ENCODE assay signal across 11 cellular contexts in the genomic region with DNA sequence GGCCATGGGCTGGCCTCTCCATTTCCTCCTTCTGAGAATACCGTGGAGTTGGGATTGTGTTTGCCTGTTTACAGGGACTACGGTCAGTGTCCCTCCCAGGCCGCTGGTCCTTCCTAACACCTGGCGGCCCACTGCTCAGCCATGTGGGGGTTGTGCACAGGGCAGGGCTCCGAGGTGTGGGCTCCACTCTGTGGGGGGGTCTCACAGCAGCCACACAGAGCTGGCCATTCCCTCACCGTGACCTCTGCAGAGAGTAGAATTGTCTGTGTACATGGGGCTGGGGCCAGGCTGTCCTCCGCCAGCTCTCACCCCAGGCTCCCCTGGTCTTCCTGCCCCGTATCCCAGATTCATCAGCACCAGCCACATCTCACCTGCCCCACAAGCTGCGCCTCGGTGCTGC.
DNase-seq lines count a peak whose midpoint lies in the region; FAIRE-seq and TF ChIP-seq lines count a peak whose summit lies in the region.
"Had no signal": no experiment of that assay in that cellular context is flagged by ENCODE, and none has a peak within 500 bp of the region (broad histone marks: within the 10 kb centered on the region; RNA-seq: fewer than 3 reads in every experiment).

No MANE protein-coding gene starts in this region.

- H3K9ac ChIP-seq in BLaER1 treated with 17β-estradiol and CSF1 and Interleukin-3, amounts not matched to agents 10 nM and 100 nM = peak overlapping the region in 3 of 11 experiments; percentile 6 to 41 (median 15); a peak in 3 of 22 replicates
- no peak overlapping the region for H3K9ac ChIP-seq in H9 (ENCODE audit: extremely low read depth, insufficient read length, low read length)
- no peak overlapping the region for H3K9ac ChIP-seq in H1 (replicated peaks in 1 of 4; ENCODE audit: extremely low read depth in 1 of 4, low read depth in 3 of 4, low read length in 3 of 4)
- H3K9ac ChIP-seq in neuronal stem cell (ENCODE audit: low read depth, low read length, poor library complexity) = no peak overlapping the region

- H2AFZ ChIP-seq in H9 (ENCODE audit: low read length) (no peak overlapping the region), H1 (ENCODE audit: low read length) (no peak overlapping the region), neuronal stem cell (ENCODE audit: low read length) (no peak overlapping the region)

- H2BK12ac ChIP-seq in H9 (ENCODE audit: insufficient read length, low read depth, low read length) (no peak overlapping the region), H1 (ENCODE audit: low read depth, low read length) (peak overlapping the region; percentile 23; the same call in 1 of the 2 replicates), neuronal stem cell (ENCODE audit: low read length) (peak overlapping the region; percentile 2)

- WGBS in H9 (ENCODE audit: extremely low coverage, insufficient read length, low lambda C conversion rate) = no CpG with 5 or more reads among the region's 10 CpGs
- WGBS in H1 (ENCODE audit: extremely low coverage in 1 of 2, insufficient coverage in 1 of 2, insufficient read length in 1 of 2, insufficient replicate concordance in 2 of 2, low coverage in 1 of 2, low lambda C conversion rate in 2 of 2, missing lambda C conversion rate in 1 of 2), 2 experiments = 88% methylated on average over 10 of the region's 10 CpGs; no CpG with 5 or more reads in 1 of the 2 experiments
- no CpG with 5 or more reads among the region's 10 CpGs for WGBS in neuronal stem cell (ENCODE audit: extremely low coverage in 2 of 2, insufficient read length in 2 of 2, insufficient replicate concordance in 1 of 2), 2 donors
- 74 to 100% methylated on average over 3 to 10 of the region's 10 CpGs for WGBS in transverse colon (ENCODE audit: low coverage in 1 of 2), 2 donors

- intact Hi-C loops in transverse colon (cut with DNase I; ENCODE audit: low total_unique reads) = no loop called here

- FAIRE-seq in H1 (lab: Jason Lieb, UNC) = no peak
- FAIRE-seq: A204.1, H54 had no signal

- no peaks in the 10 kb centered on the region for H3K79me1 ChIP-seq in H9 (ENCODE audit: insufficient read depth, low read depth, low read length, poor library complexity, severe bottlenecking)
- H3K79me1 ChIP-seq in H1 (ENCODE audit: low read depth, low read length) = no peaks in the 10 kb centered on the region
- peaks cover 3% of the 10 kb centered on the region for H3K79me1 ChIP-seq in neuronal stem cell (ENCODE audit: low read depth, low read length)

- H2BK15ac ChIP-seq in H9 (ENCODE audit: low read depth, low read length) (no peak overlapping the region), H1 (ENCODE audit: low read length) (peak overlapping the region; percentile 81), neuronal stem cell (ENCODE audit: low read length) (peak overlapping the region; percentile 78)

- H3K9me3 Mint-ChIP-seq in H9 = peaks cover 8 to 15% of the 10 kb centered on the region in 2 experiments

- H3K27ac ChIP-seq in BLaER1 treated with 17β-estradiol and CSF1 and Interleukin-3, amounts not matched to agents 10 nM and 100 nM = peak overlapping the region in 2 of 11 experiments; percentile 11 to 13; a peak in 2 of 22 replicates
- no peak overlapping the region for H3K27ac ChIP-seq in H9 (ENCODE audit: insufficient read length, low read depth, low read length)
- no peak overlapping the region; the same call in 1 of the 2 replicates for H3K27ac ChIP-seq in H1 (ENCODE audit: low read depth, low read length)
- no peak overlapping the region for H3K27ac ChIP-seq in neuronal stem cell (replicated peaks; ENCODE audit: low read length)
- H3K27ac ChIP-seq in transverse colon = no peak overlapping the region

- no peak for TF ChIP-seq EP300 in H1 (IDR thresholded peaks at IDR 0.05; ENCODE audit: borderline replicate concordance in 1 of 2, low read depth in 2 of 2, low read length in 2 of 2)
- TF ChIP-seq EP300 in transverse colon (IDR thresholded peaks at IDR 0.05; ENCODE audit: low read depth) = no peak

- H3K4ac ChIP-seq in H9 (ENCODE audit: low read depth, low read length) (no peak overlapping the region), H1 (replicated peaks; ENCODE audit: insufficient read length, low read depth, low read length) (no peak overlapping the region), neuronal stem cell (ENCODE audit: low read length) (no peak overlapping the region)

- no peaks in the 10 kb centered on the region; the same call in none of the 2 replicates for H3K27me3 Mint-ChIP-seq in H9 (ENCODE audit: low read depth)

- H3K79me2 ChIP-seq in H9 (ENCODE audit: insufficient read depth, low read length) (no peaks in the 10 kb centered on the region), H1 (ENCODE audit: control insufficient read depth in 1 of 2, insufficient read depth in 2 of 2, low read length in 2 of 2) (no peaks in the 10 kb centered on the region)

- peak overlapping the region in 10 of 11 experiments; percentile 5 to 98 (median 84); a peak in 17 of 22 replicates for H3K4me2 ChIP-seq in BLaER1 treated with 17β-estradiol and CSF1 and Interleukin-3, amounts not matched to agents 10 nM and 100 nM
- no peak overlapping the region for H3K4me2 ChIP-seq in H9 (ENCODE audit: insufficient read depth, insufficient read length, low read length)
- no peak overlapping the region for H3K4me2 ChIP-seq in H1 (ENCODE audit: insufficient read depth in 1 of 2, low read depth in 2 of 2, low read length in 2 of 2)
- no peak overlapping the region for H3K4me2 ChIP-seq in neuronal stem cell (ENCODE audit: insufficient read depth, low read length, poor library complexity, severe bottlenecking)

- H3K27me3 ChIP-seq in BLaER1 treated with 17β-estradiol and CSF1 and Interleukin-3, amounts not matched to agents 10 nM and 100 nM = peaks cover 0 to 40% (median 0%) of the 10 kb centered on the region in 11 experiments; a peak in 6 of 22 replicates
- no peaks in the 10 kb centered on the region; the same call in 1 of the 2 replicates for H3K27me3 ChIP-seq in H9 (ENCODE audit: insufficient read depth, low read length)
- no peaks in the 10 kb centered on the region for H3K27me3 ChIP-seq in H1 (replicated peaks in 1 of 4; ENCODE audit: control insufficient read depth in 3 of 4, extremely low read depth in 1 of 4, insufficient read depth in 3 of 4, low read length in 3 of 4)
- H3K27me3 ChIP-seq in neuronal stem cell (ENCODE audit: control insufficient read depth in 3 of 3, insufficient read depth in 3 of 3, low read depth in 1 of 3, low read length in 3 of 3) = peaks cover 0 to 5% (median 0%) of the 10 kb centered on the region in 3 experiments
- no peaks in the 10 kb centered on the region for H3K27me3 ChIP-seq in transverse colon
- H3K27me3 ChIP-seq: BE2C had no signal

- CTCF ChIA-PET in H1 (lab: Charles Lee; ENCODE audit: partially characterized antibody) = interaction anchor here (0.8 to 1.0 kb wide), 2 partner anchors 120 to 320 kb away, joined by 3 to 4 read pairs; no protein-coding TSS in a partner anchor

- no peak for TF ChIP-seq RAD21 in H1 (IDR thresholded peaks at IDR 0.05 in 1 of 2, conservative IDR thresholded peaks at IDR 0.05 in 1 of 2; ENCODE audit: low read depth in 2 of 2, low read length in 2 of 2)

- no peak overlapping the region for H4K8ac ChIP-seq in H9 (replicated peaks; ENCODE audit: insufficient read length, low read depth, low read length)
- peak overlapping the region; percentile 65; the same call in 1 of the 2 replicates for H4K8ac ChIP-seq in H1 (ENCODE audit: extremely low read depth, insufficient read depth, low read length)
- H4K8ac ChIP-seq in neuronal stem cell (ENCODE audit: low read depth, low read length) = no peak overlapping the region

- peaks cover 12 to 25% of the 10 kb centered on the region in 2 experiments for H3K4me1 Mint-ChIP-seq in H9
- H3K4me1 Mint-ChIP-seq: CD8-positive, alpha-beta memory T cell had no signal

- peaks cover 5 to 14% (median 5%) of the 10 kb centered on the region in 3 experiments for H3K36me3 Mint-ChIP-seq in H9 (ENCODE audit: insufficient read depth in 1 of 3, low read depth in 3 of 3)
- H3K36me3 Mint-ChIP-seq: CD8-positive, alpha-beta memory T cell had no signal

- no peak overlapping the region for H3K56ac ChIP-seq in H9 (ENCODE audit: insufficient read length, low read depth, low read length)
- no peak overlapping the region for H3K56ac ChIP-seq in H1 (replicated peaks; ENCODE audit: insufficient read length, low read depth, low read length)

- H3K4me3 Mint-ChIP-seq in H9 = no peak overlapping the region
- H3K4me3 Mint-ChIP-seq: CD8-positive, alpha-beta memory T cell had no signal

- POLR2A ChIA-PET in H1 (lab: Charles Lee; ENCODE audit: partially characterized antibody) = no interaction called here

- H3K4me3 ChIP-seq in BLaER1 treated with 17β-estradiol and CSF1 and Interleukin-3, amounts not matched to agents 10 nM and 100 nM = no peak overlapping the region
- H3K4me3 ChIP-seq in H1 (ENCODE audit: extremely low read depth in 1 of 4, insufficient read depth in 2 of 4, low read depth in 3 of 4, low read length in 4 of 4) = no peak overlapping the region
- H3K4me3 ChIP-seq in neuronal stem cell (ENCODE audit: low read length in 2 of 2) = no peak overlapping the region
- H3K4me3 ChIP-seq in transverse colon = no peak overlapping the region

- no peaks in the 10 kb centered on the region for H3K36me3 ChIP-seq in BLaER1 treated with 17β-estradiol and CSF1 and Interleukin-3, amounts not matched to agents 10 nM and 100 nM
- no peaks in the 10 kb centered on the region for H3K36me3 ChIP-seq in H1 (ENCODE audit: control insufficient read depth in 2 of 4, insufficient read depth in 4 of 4, low read length in 3 of 4)
- H3K36me3 ChIP-seq in neuronal stem cell (replicated peaks in 1 of 2; ENCODE audit: control insufficient read depth in 2 of 2, insufficient read depth in 2 of 2, low read length in 2 of 2) = no peaks in the 10 kb centered on the region
- no peaks in the 10 kb centered on the region for H3K36me3 ChIP-seq in transverse colon
- H3K36me3 ChIP-seq: BE2C had no signal

- H4K91ac ChIP-seq in H9 (ENCODE audit: insufficient read length, low read depth, low read length) = no peak overlapping the region
- H4K91ac ChIP-seq in H1 (replicated peaks; ENCODE audit: insufficient read length, low read length) = peak overlapping the region; percentile 34
- H4K91ac ChIP-seq in neuronal stem cell (ENCODE audit: low read depth, low read length, poor library complexity) = no peak overlapping the region

- no peak for TF ChIP-seq CTCF in H9 (conservative IDR thresholded peaks at IDR 0.05)
- TF ChIP-seq CTCF in H1 (IDR thresholded peaks at IDR 0.05; ENCODE audit: control extremely low read depth in 1 of 3, insufficient read depth in 1 of 3, low read depth in 1 of 3, low read length in 3 of 3) = no peak
- TF ChIP-seq CTCF in transverse colon (IDR thresholded peaks at IDR 0.05) = no peak

- H3K9me3 ChIP-seq in BLaER1 treated with 17β-estradiol and CSF1 and Interleukin-3, amounts not matched to agents 10 nM and 100 nM (replicated peaks in 1 of 11) = peaks cover 0 to 11% (median 10%) of the 10 kb centered on the region in 11 experiments; a peak in 15 of 22 replicates
- peaks cover 2% of the 10 kb centered on the region for H3K9me3 ChIP-seq in H9 (ENCODE audit: control insufficient read depth, low read depth, low read length)
- peaks cover 7 to 11% of the 10 kb centered on the region in 2 experiments for H3K9me3 ChIP-seq in H1 (ENCODE audit: insufficient read depth in 2 of 2, low read depth in 1 of 2, low read length in 1 of 2)
- peaks cover 0 to 5% of the 10 kb centered on the region in 2 donors for H3K9me3 ChIP-seq in neuronal stem cell (replicated peaks in 1 of 2; ENCODE audit: control insufficient read depth in 2 of 2, insufficient read depth in 1 of 2, low read depth in 1 of 2, low read length in 2 of 2)
- H3K9me3 ChIP-seq in transverse colon = no peaks in the 10 kb centered on the region
- H3K9me3 ChIP-seq: BE2C had no signal

- TF ChIP-seq POLR2A in H1 (IDR thresholded peaks at IDR 0.05; ENCODE audit: control extremely low read depth in 1 of 2, low read depth in 2 of 2, low read length in 2 of 2) = no peak
- TF ChIP-seq POLR2A in transverse colon (IDR thresholded peaks at IDR 0.05) = no peak

- no peak overlapping the region for H2BK120ac ChIP-seq in H9 (ENCODE audit: low read depth, low read length, poor library complexity, severe bottlenecking)
- no peak overlapping the region for H2BK120ac ChIP-seq in H1 (replicated peaks; ENCODE audit: low read depth, low read length)
- no peak overlapping the region for H2BK120ac ChIP-seq in neuronal stem cell (ENCODE audit: low read depth, low read length)

- H4K20me1 ChIP-seq in BLaER1 treated with 17β-estradiol and CSF1 and Interleukin-3, amounts not matched to agents 10 nM and 100 nM = peaks cover 0 to 13% (median 0%) of the 10 kb centered on the region in 11 experiments; a peak in 5 of 22 replicates
- H4K20me1 ChIP-seq in H9 (ENCODE audit: control insufficient read depth, insufficient read depth, insufficient read length) (no peaks in the 10 kb centered on the region), H1 (replicated peaks in 1 of 2; ENCODE audit: control insufficient read depth in 1 of 2, insufficient read depth in 2 of 2, low read length in 2 of 2) (peaks cover 2% of the 10 kb centered on the region in 2 experiments)

- in situ Hi-C loops in transverse colon (cut with MboI; ENCODE audit: low pct_ligation_motif_present in 1 of 4, low pct_unique_long_range_greater_than_20kb in 1 of 4, low sequenced_read_pairs in 3 of 4) = no loop called here

- no peaks in the 10 kb centered on the region for H3K23me2 ChIP-seq in H9 (ENCODE audit: insufficient read length, low read depth, low read length, poor library complexity, severe bottlenecking)
- no peaks in the 10 kb centered on the region for H3K23me2 ChIP-seq in H1 (ENCODE audit: low read depth, low read length)

- H4K5ac ChIP-seq in H9 (ENCODE audit: insufficient read length, low read depth, low read length) (no peak overlapping the region), H1 (ENCODE audit: insufficient read length, low read depth, low read length) (no peak overlapping the region)

- no peak overlapping the region for H2BK5ac ChIP-seq in H9 (ENCODE audit: insufficient read length, low read length)
- no peak overlapping the region for H2BK5ac ChIP-seq in H1 (ENCODE audit: low read depth, low read length)
- no peak overlapping the region for H2BK5ac ChIP-seq in neuronal stem cell (ENCODE audit: low read length)

- H2AK5ac ChIP-seq in H9 (ENCODE audit: insufficient read length, low read length) (no peak overlapping the region), H1 (ENCODE audit: low read depth, low read length) (peak overlapping the region; percentile 75; the same call in 1 of the 2 replicates), neuronal stem cell (ENCODE audit: low read depth, low read length) (peak overlapping the region; percentile 53)

- peak overlapping the region in 2 of 3 experiments; percentile 34 to 44; a peak in 3 of 7 replicates for H3K27ac Mint-ChIP-seq in H9
- H3K27ac Mint-ChIP-seq: CD8-positive, alpha-beta memory T cell had no signal

- no peak overlapping the region for H3K23ac ChIP-seq in H9 (ENCODE audit: insufficient read length, low read depth, low read length)
- H3K23ac ChIP-seq in H1 (ENCODE audit: insufficient read length) = no peak overlapping the region
- H3K23ac ChIP-seq in neuronal stem cell (ENCODE audit: low read depth, low read length, poor library complexity) = peak overlapping the region; percentile 89

- H3K14ac ChIP-seq in H9 (ENCODE audit: insufficient read depth, low read length) (peak overlapping the region; percentile 36), H1 (ENCODE audit: insufficient read length) (no peak overlapping the region), neuronal stem cell (ENCODE audit: low read length) (peak overlapping the region; percentile 59)

- no peak overlapping the region for H2BK20ac ChIP-seq in H9 (ENCODE audit: low read depth, low read length, poor library complexity, severe bottlenecking)
- H2BK20ac ChIP-seq in H1 (ENCODE audit: low read length) = no peak overlapping the region

- no peak overlapping the region for H3T11ph ChIP-seq in H9 (ENCODE audit: low read length)

- H3K4me1 ChIP-seq in BLaER1 treated with 17β-estradiol and CSF1 and Interleukin-3, amounts not matched to agents 10 nM and 100 nM = peaks cover 15 to 93% (median 85%) of the 10 kb centered on the region in 10 experiments
- H3K4me1 ChIP-seq in H9 (ENCODE audit: insufficient read depth, low read length) = peaks cover 2% of the 10 kb centered on the region; the same call in 1 of the 2 replicates
- no peaks in the 10 kb centered on the region for H3K4me1 ChIP-seq in H1 (replicated peaks in 1 of 4; ENCODE audit: control insufficient read depth in 3 of 4, insufficient read depth in 4 of 4, low read length in 3 of 4)
- H3K4me1 ChIP-seq in neuronal stem cell (ENCODE audit: control insufficient read depth in 2 of 2, insufficient read depth in 1 of 2, low read depth in 1 of 2, low read length in 2 of 2) = no peaks in the 10 kb centered on the region
- no peaks in the 10 kb centered on the region for H3K4me1 ChIP-seq in transverse colon
- H3K4me1 ChIP-seq: BE2C had no signal

- DNase-seq in H9 (no peak), H1 (ENCODE audit: low read depth in 1 of 2, low spot score in 2 of 2) (no peak), neuronal stem cell (ENCODE audit: low spot score) (no peak), transverse colon (no peak), NCI-H526 treated with DMSO at 0.1 percent for 48 hours (lab: John Stamatoyannopoulos, UW) (no peak), globus pallidus (ENCODE audit: low spot score) (no peak)
- DNase-seq: BE2C had no signal

- H3K18ac ChIP-seq in H9 (ENCODE audit: insufficient read length, low read depth, low read length) (no peak overlapping the region), H1 (ENCODE audit: extremely low read depth, low read length) (no peak overlapping the region), neuronal stem cell (ENCODE audit: low read length) (peak overlapping the region; percentile 81)

Comparison
In these comparisons a context has a peak if more than half of its experiments do, and no peak if none do; other contexts are left out.
1. H3K4me2 ChIP-seq: peak in BLaER1 treated with 17β-estradiol and CSF1 and Interleukin-3, amounts not matched to agents 10 nM and 100 nM (10 of 11); none in H9 (single experiment), H1 (0 of 2) and neuronal stem cell (single experiment).